Comparison of ENCODE assay signal across 12 cellular contexts in genomic region chr1:209899948-209900347, GRCh38. TPM values are rescaled to one million over a fixed set of nuclear protein-coding genes. Genes with fewer than 3 reads are reported as not detected.
DNase-seq lines count a peak whose midpoint lies in the region; ATAC-seq and TF ChIP-seq lines count a peak whose summit lies in the region.
"Had no signal": no experiment of that assay in that cellular context is flagged by ENCODE, and none has a peak within 500 bp of the region (broad histone marks: within the 10 kb centered on the region; RNA-seq: fewer than 3 reads in every experiment).

No MANE protein-coding gene starts in this region.

- TF ChIP-seq CTCF in BE2C (IDR thresholded peaks at IDR 0.05; ENCODE audit: low read depth, low read length), result peak; percentile 81
- peak; percentile 80 for TF ChIP-seq CTCF in GM06990 (IDR thresholded peaks at IDR 0.05; ENCODE audit: insufficient read depth, low read length, poor library complexity, severe bottlenecking)
- peak; percentile 47 for TF ChIP-seq CTCF in fibroblast of mammary gland (conservative IDR thresholded peaks at IDR 0.05; ENCODE audit: control insufficient read depth, insufficient read depth, low read depth, low read length)

- H3K36me3 ChIP-seq in BE2C (no peaks in the 10 kb centered on the region; the same call in 1 of the 2 replicates), GM06990 (ENCODE audit: control insufficient read depth, insufficient read depth, low read length) (no peaks in the 10 kb centered on the region)
- H3K36me3 ChIP-seq: heart left ventricle had no signal

- no peak for ATAC-seq in HG02852 (IDR thresholded peaks at IDR 0.05; ENCODE audit: unreplicated experiment)
- ATAC-seq in GM19467 (IDR thresholded peaks at IDR 0.05; ENCODE audit: unreplicated experiment), result no peak
- ATAC-seq: heart left ventricle had no signal

- H3K4me3 ChIP-seq in BE2C (ENCODE audit: low read depth, low read length) (no peak overlapping the region), GM06990 (replicated peaks; ENCODE audit: low read depth, low read length) (no peak overlapping the region), fibroblast of mammary gland (ENCODE audit: control insufficient read depth, low read depth, low read length) (no peak overlapping the region)
- H3K4me3 ChIP-seq: heart left ventricle, skin epidermis had no signal

- no peaks in the 10 kb centered on the region for H3K4me1 ChIP-seq in BE2C
- H3K4me1 ChIP-seq: heart left ventricle had no signal

- DNase-seq in BE2C, result peak; percentile 49
- no peak for DNase-seq in GM06990 (ENCODE audit: extremely low read depth, insufficient read length)
- peak; percentile 42 for DNase-seq in NAMALWA (ENCODE audit: low spot score)
- no peak for DNase-seq in fibroblast of mammary gland (ENCODE audit: low read depth)
- no peak for DNase-seq in NCI-H1417 treated with DMSO at 0.1 percent for 48 hours (lab: John Stamatoyannopoulos, UW)
- no peak for DNase-seq in NCI-H187 (lab: John Stamatoyannopoulos, UW)
- DNase-seq: activated T-cell treated with anti-CD3 and anti-CD28 coated beads, Interleukin-2, amount 50 U/mL, for 1 hour; heart left ventricle; NCI-H187 treated with DMSO at 0.1 percent for 48 hours had no signal

- H3K9me3 ChIP-seq in BE2C, result no peaks in the 10 kb centered on the region

- H3K27me3 ChIP-seq in BE2C (no peaks in the 10 kb centered on the region), GM06990 (replicated peaks; ENCODE audit: control insufficient read depth, insufficient read depth, low read length) (no peaks in the 10 kb centered on the region)
- H3K27me3 ChIP-seq: heart left ventricle had no signal

RNA-seq across cellular contexts. Expression of gene SYT14, which starts 38.1 kb away (rescaled TPM):
- 11.3 TPM for polyA plus RNA-seq in BE2C (2012; ENCODE audit: insufficient read depth, insufficient read length, low read depth)
- polyA plus RNA-seq: heart left ventricle had no signal

Comparison
In these comparisons a context has a peak if more than half of its experiments do, and no peak if none do; other contexts are left out.
1. DNase-seq: peak in BE2C (single experiment) and NAMALWA (single experiment); none in GM06990 (single experiment), fibroblast of mammary gland (single experiment), NCI-H1417 treated with DMSO at 0.1 percent for 48 hours (single experiment) and NCI-H187 (0 of 2).
2. Peak in every context shown above with its lines, with median percentiles within 50 percentile points of each other: CTCF ChIP-seq.